Comparison of ENCODE assay signal across 2 cellular contexts in the genomic region with DNA sequence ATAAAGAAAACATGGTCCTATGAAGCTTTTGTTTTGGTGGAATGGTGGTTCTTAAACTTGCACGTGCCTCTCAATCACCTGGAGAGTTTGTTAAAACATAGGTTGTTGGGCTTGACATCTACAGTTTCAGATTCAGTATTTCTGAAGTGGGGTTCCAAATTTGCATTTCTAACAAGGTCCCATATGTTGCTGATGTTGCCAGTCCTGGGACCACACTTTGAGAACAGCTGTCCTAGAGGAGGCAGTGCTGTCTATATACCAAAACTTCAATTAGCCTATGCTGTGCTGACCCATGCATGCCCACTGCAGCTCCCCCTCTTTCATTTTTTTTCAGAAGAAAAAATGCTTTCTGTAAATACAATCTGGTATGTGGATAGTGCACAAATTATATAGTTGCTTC.
TF ChIP-seq lines count a peak whose summit lies in the region.

No MANE protein-coding gene starts in this region.

TF ChIP-seq in IMR-90, 13 proteins besides CTCF, POLR2A, EP300 and RAD21:
- TF ChIP-seq RCOR1 (IDR thresholded peaks at IDR 0.05; ENCODE audit: insufficient replicate concordance, low read length), result no peak
- no peak for TF ChIP-seq MXI1 (IDR thresholded peaks at IDR 0.05; ENCODE audit: borderline replicate concordance, low read depth, low read length)
- TF ChIP-seq, protein P1, sequence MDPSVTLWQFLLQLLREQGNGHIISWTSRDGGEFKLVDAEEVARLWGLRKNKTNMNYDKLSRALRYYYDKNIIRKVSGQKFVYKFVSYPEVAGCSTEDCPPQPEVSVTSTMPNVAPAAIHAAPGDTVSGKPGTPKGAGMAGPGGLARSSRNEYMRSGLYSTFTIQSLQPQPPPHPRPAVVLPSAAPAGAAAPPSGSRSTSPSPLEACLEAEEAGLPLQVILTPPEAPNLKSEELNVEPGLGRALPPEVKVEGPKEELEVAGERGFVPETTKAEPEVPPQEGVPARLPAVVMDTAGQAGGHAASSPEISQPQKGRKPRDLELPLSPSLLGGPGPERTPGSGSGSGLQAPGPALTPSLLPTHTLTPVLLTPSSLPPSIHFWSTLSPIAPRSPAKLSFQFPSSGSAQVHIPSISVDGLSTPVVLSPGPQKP (IDR thresholded peaks at IDR 0.05; ENCODE audit: borderline replicate concordance, low read depth, low read length), result no peak
- no peak for TF ChIP-seq MAZ (IDR thresholded peaks at IDR 0.05; ENCODE audit: borderline replicate concordance, low read depth, low read length)
- TF ChIP-seq SMC3 (IDR thresholded peaks at IDR 0.05; ENCODE audit: low read depth, low read length), result no peak
- no peak for TF ChIP-seq USF2 (IDR thresholded peaks at IDR 0.05; ENCODE audit: low read depth, low read length)
- TF ChIP-seq CEBPB (IDR thresholded peaks at IDR 0.05; ENCODE audit: low read depth, low read length), result no peak
- TF ChIP-seq MAFK (IDR thresholded peaks at IDR 0.05; ENCODE audit: low read depth, low read length), result no peak
- TF ChIP-seq RFX5 (IDR thresholded peaks at IDR 0.05; ENCODE audit: low read depth, low read length), result no peak
- TF ChIP-seq NFE2L2 (IDR thresholded peaks at IDR 0.05; ENCODE audit: low read depth, low read length), result no peak
- TF ChIP-seq BHLHE40 (IDR thresholded peaks at IDR 0.05; ENCODE audit: low read depth, low read length), result no peak
- no peak for TF ChIP-seq CHD1 (IDR thresholded peaks at IDR 0.05; ENCODE audit: low read depth, low read length)
- TF ChIP-seq FOS (IDR thresholded peaks at IDR 0.05; ENCODE audit: low read depth, low read length), result no peak

TF ChIP-seq in H1, 55 proteins besides CTCF, POLR2A, EP300 and RAD21:
- TF ChIP-seq CBX8 (IDR thresholded peaks at IDR 0.05; ENCODE audit: borderline replicate concordance, low read depth, low read length) (no peak), SUZ12 (IDR thresholded peaks at IDR 0.05; ENCODE audit: low read length) (no peak), TCF12 (IDR thresholded peaks at IDR 0.05; ENCODE audit: low read depth, low read length) (no peak), EZH2 (IDR thresholded peaks at IDR 0.05; ENCODE audit: low read depth, low read length, severe bottlenecking) (no peak), JUND (IDR thresholded peaks at IDR 0.05; ENCODE audit: low read length) (no peak), GTF2F1 (IDR thresholded peaks at IDR 0.05; ENCODE audit: borderline replicate concordance, low read depth, low read length) (no peak), ZNF274 (IDR thresholded peaks at IDR 0.05; ENCODE audit: borderline replicate concordance, extremely low read depth, low read length) (no peak), TEAD4 (IDR thresholded peaks at IDR 0.05; ENCODE audit: low read depth, low read length) (no peak), CTBP2 (IDR thresholded peaks at IDR 0.05; ENCODE audit: borderline replicate concordance, insufficient read depth, insufficient read length, low read length) (no peak), SIRT6 (IDR thresholded peaks at IDR 0.05; ENCODE audit: low read length) (no peak), SP4 (IDR thresholded peaks at IDR 0.05; ENCODE audit: low read length) (no peak), SP2 (IDR thresholded peaks at IDR 0.05; ENCODE audit: low read length) (no peak), POU5F1 (IDR thresholded peaks at IDR 0.05; ENCODE audit: low read depth, low read length) (no peak), NANOG (IDR thresholded peaks at IDR 0.05; ENCODE audit: insufficient read depth, low read depth, low read length, poor library complexity, severe bottlenecking) (no peak)
- TF ChIP-seq, protein P2, sequence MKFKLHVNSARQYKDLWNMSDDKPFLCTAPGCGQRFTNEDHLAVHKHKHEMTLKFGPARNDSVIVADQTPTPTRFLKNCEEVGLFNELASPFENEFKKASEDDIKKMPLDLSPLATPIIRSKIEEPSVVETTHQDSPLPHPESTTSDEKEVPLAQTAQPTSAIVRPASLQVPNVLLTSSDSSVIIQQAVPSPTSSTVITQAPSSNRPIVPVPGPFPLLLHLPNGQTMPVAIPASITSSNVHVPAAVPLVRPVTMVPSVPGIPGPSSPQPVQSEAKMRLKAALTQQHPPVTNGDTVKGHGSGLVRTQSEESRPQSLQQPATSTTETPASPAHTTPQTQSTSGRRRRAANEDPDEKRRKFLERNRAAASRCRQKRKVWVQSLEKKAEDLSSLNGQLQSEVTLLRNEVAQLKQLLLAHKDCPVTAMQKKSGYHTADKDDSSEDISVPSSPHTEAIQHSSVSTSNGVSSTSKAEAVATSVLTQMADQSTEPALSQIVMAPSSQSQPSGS (IDR thresholded peaks at IDR 0.05; ENCODE audit: low read length), result no peak
- TF ChIP-seq, protein P3, sequence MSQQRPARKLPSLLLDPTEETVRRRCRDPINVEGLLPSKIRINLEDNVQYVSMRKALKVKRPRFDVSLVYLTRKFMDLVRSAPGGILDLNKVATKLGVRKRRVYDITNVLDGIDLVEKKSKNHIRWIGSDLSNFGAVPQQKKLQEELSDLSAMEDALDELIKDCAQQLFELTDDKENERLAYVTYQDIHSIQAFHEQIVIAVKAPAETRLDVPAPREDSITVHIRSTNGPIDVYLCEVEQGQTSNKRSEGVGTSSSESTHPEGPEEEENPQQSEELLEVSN (IDR thresholded peaks at IDR 0.05), result no peak
